In the genomic region with DNA sequence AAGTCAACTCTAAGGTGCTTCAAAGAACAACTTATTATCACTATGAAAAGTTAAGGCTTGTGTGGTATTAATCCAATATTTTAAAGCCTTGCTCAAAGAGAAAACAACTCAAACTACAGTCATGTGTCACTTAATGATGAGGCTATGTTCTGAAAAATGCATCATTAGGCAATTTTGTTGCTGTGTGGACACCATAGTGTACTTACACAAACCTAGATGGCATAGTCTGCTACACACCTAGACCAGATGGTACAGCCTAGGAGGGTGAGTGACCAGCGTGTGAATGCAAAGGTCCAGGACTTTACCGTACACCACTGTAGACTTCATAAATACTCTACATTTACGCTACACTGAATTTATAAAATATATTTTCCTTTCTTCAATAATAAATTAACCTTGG, we compare ENCODE assay signal across 24 cellular contexts.
"Had no signal": no experiment of that assay in that cellular context is flagged by ENCODE, and none has a peak within 500 bp of the region (broad histone marks: within the 10 kb centered on the region; RNA-seq: fewer than 3 reads in every experiment).

No MANE protein-coding gene starts in this region.

- H3K36me3 ChIP-seq: pancreas, prostate gland, thoracic aorta, uterus had no signal

- H3K27ac ChIP-seq: pancreas, skin epidermis, thoracic aorta, uterus had no signal

- H3K9me3 ChIP-seq: pancreas, prostate gland, thoracic aorta, uterus had no signal

- H3K4me3 ChIP-seq: pancreas, prostate gland, skin epidermis, thoracic aorta, uterus had no signal

- H3K36me3 Mint-ChIP-seq: activated naive CD8-positive, alpha-beta T cell; naive B cell had no signal

- H3K27ac Mint-ChIP-seq: activated naive CD8-positive, alpha-beta T cell; nephron progenitor cell had no signal

- FAIRE-seq: frontal cortex, pancreas had no signal

- H3K9me3 Mint-ChIP-seq: naive B cell had no signal

- H3K27me3 ChIP-seq: pancreas, uterus had no signal

- ATAC-seq: left cardiac atrium; left ventricle myocardium superior; pancreas; sciatic nerve; stimulated activated naive CD8-positive, alpha-beta T cell treated with anti-CD3 and anti-CD28 coated beads, Interleukin-15, Interleukin-2, amounts not matched to agents 100 U/mL and 50 U/mL, for 24 hours had no signal

- DNase-seq: activated CD4-positive, alpha-beta T cell treated with anti-CD3 and anti-CD28 coated beads for 48 hours; activated CD4-positive, alpha-beta T cell treated with anti-CD3 and anti-CD28 coated beads, Interleukin-2, amount 50 U/mL, for 48 hours; activated CD8-positive, alpha-beta memory T cell treated with anti-CD3 and anti-CD28 coated beads for 24 hours; activated effector memory CD4-positive, alpha-beta T cell treated with Interleukin-2 at 50 U/mL for 16 hours; activated naive CD4-positive, alpha-beta T cell treated with Interleukin-2 at 50 U/mL for 16 hours; anterior cingulate cortex; effector CD4-positive, alpha-beta T cell; islet precursor cell; left cardiac atrium; left ventricle myocardium superior; naive B cell; nephron progenitor cell; pancreas; retina; stimulated activated CD4-positive, alpha-beta T cell treated with anti-CD3 and anti-CD28 coated beads, Interleukin-12 subunit alpha, Interleukin-12 subunit beta, amount 100 ng/mL, for 4 hours; stimulated activated CD4-positive, alpha-beta T cell treated with anti-CD3 and anti-CD28 coated beads, Interleukin-4, amount 100 ng/mL, for 1 hour; stimulated activated naive CD8-positive, alpha-beta T cell treated with anti-CD3 and anti-CD28 coated beads, Interleukin-15, Interleukin-2, amounts not matched to agents 100 U/mL and 50 U/mL, for 24 hours; uterus had no signal

- H3K4me3 Mint-ChIP-seq: activated naive CD8-positive, alpha-beta T cell; naive B cell; nephron progenitor cell had no signal

- H3K4me1 ChIP-seq: prostate gland, uterus had no signal
